Comparison of ENCODE assay signal across 8 cellular contexts in genomic region chr3:197801801-197802504, GRCh38. TPM values are rescaled to one million over a fixed set of nuclear protein-coding genes. Genes with fewer than 3 reads are reported as not detected.
DNase-seq lines count a peak whose midpoint lies in the region; ATAC-seq and TF ChIP-seq lines count a peak whose summit lies in the region.

No MANE protein-coding gene starts in this region.

- intact Hi-C loops in heart left ventricle (cut with DNase I) (no loop called here), cardiac septum (cut with DNase I) (no loop called here)

- H3K4me1 ChIP-seq in heart left ventricle: peaks cover 0 to 51% (median 26%) of the 10 kb centered on the region in 12 donors

- H3K27ac ChIP-seq in heart left ventricle (peak overlapping the region in 1 of 12 donors; percentile 18), KOPT-K1 (ENCODE audit: low read depth, low read length, poor library complexity, severe bottlenecking) (peak overlapping the region; percentile 17)

- 64 to 72% (median 69%) methylated on average over 3 of the region's 3 CpGs for WGBS in heart left ventricle, 4 donors

- no peaks in the 10 kb centered on the region for H3K27me3 Mint-ChIP-seq in activated T-helper 17 cell treated with anti-CD3 and anti-CD28 coated beads, Interleukin-2, amount 50 U/mL, for 72 hours

- H3K36me3 Mint-ChIP-seq in activated T-helper 17 cell treated with anti-CD3 and anti-CD28 coated beads, Interleukin-2, amount 50 U/mL, for 72 hours (ENCODE audit: low read depth): peaks cover 6% of the 10 kb centered on the region

- H3K9me3 ChIP-seq in heart left ventricle (no peaks in the 10 kb centered on the region), KOPT-K1 (ENCODE audit: insufficient read depth, low read length, poor library complexity, severe bottlenecking) (no peaks in the 10 kb centered on the region)

- peak in 7 of 12 donors; percentile 16 to 42 (median 32) for TF ChIP-seq CTCF in heart left ventricle (IDR thresholded peaks at IDR 0.05)

- H3K4me1 Mint-ChIP-seq in activated T-helper 17 cell treated with anti-CD3 and anti-CD28 coated beads, Interleukin-2, amount 50 U/mL, for 72 hours: peaks cover 39% of the 10 kb centered on the region

- no peaks in the 10 kb centered on the region for H3K9me3 Mint-ChIP-seq in activated T-helper 17 cell treated with anti-CD3 and anti-CD28 coated beads, Interleukin-2, amount 50 U/mL, for 72 hours

- no peaks in the 10 kb centered on the region for H3K27me3 ChIP-seq in heart left ventricle

- H3K36me3 ChIP-seq in heart left ventricle (peaks cover 0 to 6% (median 0%) of the 10 kb centered on the region in 9 donors), KOPT-K1 (ENCODE audit: insufficient read depth, low read length) (no peaks in the 10 kb centered on the region)

- TF ChIP-seq POLR2A in heart left ventricle (IDR thresholded peaks at IDR 0.05): no peak

- no peak overlapping the region for H3K4me3 ChIP-seq in heart left ventricle

- DNase-seq in heart left ventricle: no peak
- DNase-seq in cardiac septum (ENCODE audit: low spot score): no peak
- peak; percentile 36 to 46 for DNase-seq in lung microvascular endothelial cell (ENCODE audit: low read depth in 2 of 2)
- no peak for DNase-seq in GDM1 (lab: John Stamatoyannopoulos, UW)
- no peak for DNase-seq in hypothalamus (lab: John Stamatoyannopoulos, UW)

- no peak for ATAC-seq in heart left ventricle
- ATAC-seq in activated T-helper 17 cell treated with anti-CD3 and anti-CD28 coated beads, Interleukin-2, amount 50 U/mL, for 72 hours (replicated peaks): peak; percentile 80
- no peak for ATAC-seq in HG03469 (IDR thresholded peaks at IDR 0.05; ENCODE audit: unreplicated experiment)

- H3K4me3 Mint-ChIP-seq in activated T-helper 17 cell treated with anti-CD3 and anti-CD28 coated beads, Interleukin-2, amount 50 U/mL, for 72 hours: peak overlapping the region; percentile 31

- peak overlapping the region; percentile 28 for H3K27ac Mint-ChIP-seq in activated T-helper 17 cell treated with anti-CD3 and anti-CD28 coated beads, Interleukin-2, amount 50 U/mL, for 72 hours

RNA-seq across cellular contexts. Expression of gene LRCH3, which starts 10.9 kb away (rescaled TPM):
- total RNA-seq in heart left ventricle (10 to 100 TPM; 17.9 to 40.3 (median 28.6) TPM), cardiac septum (27.6 TPM), lung microvascular endothelial cell (30.9 and 77.0 TPM in 2 replicates)
- 10 to 100 TPM; 11.1 to 12.6 TPM for polyA plus RNA-seq in heart left ventricle
- total RNA-seq in activated T-helper 17 cell treated with anti-CD3 and anti-CD28 coated beads, Interleukin-2, amount 50 U/mL, for 72 hours: 10 to 100 TPM; 59.2 to 62.8 TPM

RNA-seq across cellular contexts. Expression of gene FYTTD1, which starts 52.3 kb away (rescaled TPM):
- total RNA-seq in heart left ventricle (10 to 100 TPM; 49.1 to 93.6 (median 76.3) TPM), cardiac septum (87.5 TPM), lung microvascular endothelial cell (34.0 and 51.8 TPM in 2 replicates)
- 10 to 100 TPM; 19.0 to 44.9 TPM for polyA plus RNA-seq in heart left ventricle
- total RNA-seq in activated T-helper 17 cell treated with anti-CD3 and anti-CD28 coated beads, Interleukin-2, amount 50 U/mL, for 72 hours: 10 to 100 TPM; 14.5 to 23.7 TPM

Comparison
In these comparisons a context has a peak if more than half of its experiments do, and no peak if none do; other contexts are left out.
1. DNase-seq: peak in lung microvascular endothelial cell (2 of 2); none in heart left ventricle (0 of 5), cardiac septum (single experiment), GDM1 (single experiment) and hypothalamus (0 of 51).